Comparison of ENCODE assay signal across 1 cellular context in the genomic region with DNA sequence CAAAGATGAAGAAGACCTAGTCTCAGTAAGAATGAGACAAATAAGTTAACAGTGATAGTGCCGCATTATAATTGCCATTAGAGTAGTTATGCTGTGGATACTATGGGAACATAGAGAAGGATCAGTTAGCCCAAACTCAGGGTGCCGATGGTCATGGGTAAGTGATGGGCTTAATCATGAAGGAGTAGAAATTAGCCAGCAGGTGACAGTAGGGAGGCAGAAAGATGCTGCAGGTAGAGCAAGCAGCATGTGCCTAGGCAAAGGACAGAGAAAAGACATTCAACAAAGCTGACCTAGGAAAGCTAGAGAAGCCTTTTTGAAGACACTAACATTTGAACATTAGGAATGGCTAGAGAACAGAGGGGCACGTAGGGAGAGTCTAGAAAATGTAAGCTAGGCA.
TF ChIP-seq lines count a peak whose summit lies in the region.

No MANE protein-coding gene starts in this region.

TF ChIP-seq in HCT116, 20 proteins besides CTCF, POLR2A, EP300 and RAD21 (continued from another document):
- TF ChIP-seq, protein P1, sequence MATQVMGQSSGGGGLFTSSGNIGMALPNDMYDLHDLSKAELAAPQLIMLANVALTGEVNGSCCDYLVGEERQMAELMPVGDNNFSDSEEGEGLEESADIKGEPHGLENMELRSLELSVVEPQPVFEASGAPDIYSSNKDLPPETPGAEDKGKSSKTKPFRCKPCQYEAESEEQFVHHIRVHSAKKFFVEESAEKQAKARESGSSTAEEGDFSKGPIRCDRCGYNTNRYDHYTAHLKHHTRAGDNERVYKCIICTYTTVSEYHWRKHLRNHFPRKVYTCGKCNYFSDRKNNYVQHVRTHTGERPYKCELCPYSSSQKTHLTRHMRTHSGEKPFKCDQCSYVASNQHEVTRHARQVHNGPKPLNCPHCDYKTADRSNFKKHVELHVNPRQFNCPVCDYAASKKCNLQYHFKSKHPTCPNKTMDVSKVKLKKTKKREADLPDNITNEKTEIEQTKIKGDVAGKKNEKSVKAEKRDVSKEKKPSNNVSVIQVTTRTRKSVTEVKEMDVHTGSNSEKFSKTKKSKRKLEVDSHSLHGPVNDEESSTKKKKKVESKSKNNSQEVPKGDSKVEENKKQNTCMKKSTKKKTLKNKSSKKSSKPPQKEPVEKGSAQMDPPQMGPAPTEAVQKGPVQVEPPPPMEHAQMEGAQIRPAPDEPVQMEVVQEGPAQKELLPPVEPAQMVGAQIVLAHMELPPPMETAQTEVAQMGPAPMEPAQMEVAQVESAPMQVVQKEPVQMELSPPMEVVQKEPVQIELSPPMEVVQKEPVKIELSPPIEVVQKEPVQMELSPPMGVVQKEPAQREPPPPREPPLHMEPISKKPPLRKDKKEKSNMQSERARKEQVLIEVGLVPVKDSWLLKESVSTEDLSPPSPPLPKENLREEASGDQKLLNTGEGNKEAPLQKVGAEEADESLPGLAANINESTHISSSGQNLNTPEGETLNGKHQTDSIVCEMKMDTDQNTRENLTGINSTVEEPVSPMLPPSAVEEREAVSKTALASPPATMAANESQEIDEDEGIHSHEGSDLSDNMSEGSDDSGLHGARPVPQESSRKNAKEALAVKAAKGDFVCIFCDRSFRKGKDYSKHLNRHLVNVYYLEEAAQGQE (IDR thresholded peaks at IDR 0.05; ENCODE audit: low read depth), result no peak
- TF ChIP-seq YY1 (IDR thresholded peaks at IDR 0.05; ENCODE audit: extremely low read depth, insufficient replicate concordance, low read depth, low read length), result no peak
- TF ChIP-seq, protein P2, sequence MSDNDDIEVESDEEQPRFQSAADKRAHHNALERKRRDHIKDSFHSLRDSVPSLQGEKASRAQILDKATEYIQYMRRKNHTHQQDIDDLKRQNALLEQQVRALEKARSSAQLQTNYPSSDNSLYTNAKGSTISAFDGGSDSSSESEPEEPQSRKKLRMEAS (IDR thresholded peaks at IDR 0.05), result no peak
- TF ChIP-seq FOSL1 (IDR thresholded peaks at IDR 0.05; ENCODE audit: low read depth), result no peak
- TF ChIP-seq ZFX (IDR thresholded peaks at IDR 0.05), result no peak
- no peak for TF ChIP-seq EZH2phosphoT487 (IDR thresholded peaks at IDR 0.05; ENCODE audit: borderline replicate concordance)
- no peak for TF ChIP-seq SIN3A (IDR thresholded peaks at IDR 0.05; ENCODE audit: low read depth)
- no peak for TF ChIP-seq SP1 (IDR thresholded peaks at IDR 0.05; ENCODE audit: low read depth)
- TF ChIP-seq JUND (IDR thresholded peaks at IDR 0.05), result no peak
- TF ChIP-seq EGR1 (IDR thresholded peaks at IDR 0.05; ENCODE audit: low read depth), result no peak
- TF ChIP-seq CEBPB (IDR thresholded peaks at IDR 0.05; ENCODE audit: low read depth), result no peak
- no peak for TF ChIP-seq ZNF274 (IDR thresholded peaks at IDR 0.05; ENCODE audit: low read depth, low read length)
- TF ChIP-seq, protein P3, sequence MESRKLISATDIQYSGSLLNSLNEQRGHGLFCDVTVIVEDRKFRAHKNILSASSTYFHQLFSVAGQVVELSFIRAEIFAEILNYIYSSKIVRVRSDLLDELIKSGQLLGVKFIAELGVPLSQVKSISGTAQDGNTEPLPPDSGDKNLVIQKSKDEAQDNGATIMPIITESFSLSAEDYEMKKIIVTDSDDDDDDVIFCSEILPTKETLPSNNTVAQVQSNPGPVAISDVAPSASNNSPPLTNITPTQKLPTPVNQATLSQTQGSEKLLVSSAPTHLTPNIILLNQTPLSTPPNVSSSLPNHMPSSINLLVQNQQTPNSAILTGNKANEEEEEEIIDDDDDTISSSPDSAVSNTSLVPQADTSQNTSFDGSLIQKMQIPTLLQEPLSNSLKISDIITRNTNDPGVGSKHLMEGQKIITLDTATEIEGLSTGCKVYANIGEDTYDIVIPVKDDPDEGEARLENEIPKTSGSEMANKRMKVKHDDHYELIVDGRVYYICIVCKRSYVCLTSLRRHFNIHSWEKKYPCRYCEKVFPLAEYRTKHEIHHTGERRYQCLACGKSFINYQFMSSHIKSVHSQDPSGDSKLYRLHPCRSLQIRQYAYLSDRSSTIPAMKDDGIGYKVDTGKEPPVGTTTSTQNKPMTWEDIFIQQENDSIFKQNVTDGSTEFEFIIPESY (IDR thresholded peaks at IDR 0.05; ENCODE audit: extremely low read depth, insufficient replicate concordance, low read length), result no peak
- no peak for TF ChIP-seq ELF1 (IDR thresholded peaks at IDR 0.05; ENCODE audit: borderline replicate concordance, low read depth)
- no peak for TF ChIP-seq EZH2 (IDR thresholded peaks at IDR 0.05)
- no peak for TF ChIP-seq TCF7L2 (IDR thresholded peaks at IDR 0.05; ENCODE audit: borderline replicate concordance, extremely low read depth, insufficient read depth, insufficient read length)
- TF ChIP-seq POLR2AphosphoS5 (IDR thresholded peaks at IDR 0.05; ENCODE audit: low read depth, low read length), result no peak
- TF ChIP-seq CBX3 (IDR thresholded peaks at IDR 0.05; ENCODE audit: low read depth), result no peak
TF ChIP-seq in HCT116: peak in this region for 0.
